Comparison of ENCODE assay signal across 27 cellular contexts in the genomic region with DNA sequence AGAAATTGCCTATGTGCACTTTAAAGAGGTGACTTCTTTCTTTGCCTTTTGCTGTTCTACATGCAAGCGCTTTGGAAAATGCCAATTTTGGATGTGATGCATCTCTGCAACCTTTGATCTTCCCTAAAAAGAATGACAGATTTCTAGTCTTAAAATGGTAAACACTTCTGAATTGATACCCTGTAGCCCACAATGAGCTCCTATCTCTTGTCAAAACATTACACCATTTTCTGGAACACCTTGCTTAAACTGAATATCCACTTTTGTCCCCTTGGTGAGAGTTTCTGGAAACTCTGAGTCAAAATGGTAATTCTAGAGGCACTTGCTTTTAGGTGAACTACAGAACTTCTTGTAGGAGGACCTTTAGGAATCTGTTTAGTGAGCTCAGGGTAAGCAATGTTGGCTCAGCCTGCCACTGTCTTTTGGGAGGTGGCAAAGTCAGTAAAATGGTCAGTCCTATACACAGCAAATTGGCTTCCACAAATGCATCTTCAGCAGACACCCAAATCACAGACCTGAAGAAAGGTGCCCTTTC.
"Had no signal": no experiment of that assay in that cellular context is flagged by ENCODE, and none has a peak within 500 bp of the region (broad histone marks: within the 10 kb centered on the region; RNA-seq: fewer than 3 reads in every experiment).

No MANE protein-coding gene starts in this region.

- H3K9me3 Mint-ChIP-seq: natural killer cell; nephron; stimulated activated effector memory CD8-positive, alpha-beta T cell treated with anti-CD3 and anti-CD28 coated beads, Interleukin-12 subunit alpha, Interleukin-12 subunit beta, amount 100 ng/mL, for 72 hours; stimulated activated naive B cell treated with anti-CD40 and anti-IgM and Interleukin-4, amounts not matched to agents 10 μg/mL and 1 μg/mL and 100 μg/mL, for 72 hours had no signal

- H3K79me2 ChIP-seq: parathyroid adenoma had no signal

- H3K36me3 Mint-ChIP-seq: natural killer cell; stimulated activated effector memory CD8-positive, alpha-beta T cell treated with anti-CD3 and anti-CD28 coated beads, Interleukin-12 subunit alpha, Interleukin-12 subunit beta, amount 100 ng/mL, for 72 hours; stimulated activated naive B cell treated with anti-CD40 and anti-IgM and Interleukin-4, amounts not matched to agents 10 μg/mL and 1 μg/mL and 100 μg/mL, for 72 hours had no signal

- H3K9ac ChIP-seq: neural progenitor cell, parathyroid adenoma had no signal

- H3K4me3 ChIP-seq: neural progenitor cell, ovary, psoas muscle, right lobe of liver, sigmoid colon, stomach, thoracic aorta, thyroid gland, tibial nerve, upper lobe of left lung, vagina had no signal

- H3K9me3 ChIP-seq: ovary, psoas muscle, right lobe of liver, sigmoid colon, thoracic aorta, thyroid gland, upper lobe of left lung, vagina had no signal

- H3K36me3 ChIP-seq: neural progenitor cell, ovary, right lobe of liver, sigmoid colon, stomach, thoracic aorta, thyroid gland, tibial nerve, upper lobe of left lung, vagina had no signal

- H3K4me3 Mint-ChIP-seq: natural killer cell; nephron; neural progenitor cell; stimulated activated effector memory CD8-positive, alpha-beta T cell treated with anti-CD3 and anti-CD28 coated beads, Interleukin-12 subunit alpha, Interleukin-12 subunit beta, amount 100 ng/mL, for 72 hours; stimulated activated naive B cell treated with anti-CD40 and anti-IgM and Interleukin-4, amounts not matched to agents 10 μg/mL and 1 μg/mL and 100 μg/mL, for 72 hours had no signal

- H3K27me3 ChIP-seq: neural progenitor cell, ovary, right lobe of liver, sigmoid colon, stomach, thyroid gland, tibial nerve, upper lobe of left lung, vagina had no signal

- H3K27ac Mint-ChIP-seq: natural killer cell; nephron; neural progenitor cell; progenitor cell of endocrine pancreas; stimulated activated effector memory CD8-positive, alpha-beta T cell treated with anti-CD3 and anti-CD28 coated beads, Interleukin-12 subunit alpha, Interleukin-12 subunit beta, amount 100 ng/mL, for 72 hours; stimulated activated naive B cell treated with anti-CD40 and anti-IgM and Interleukin-4, amounts not matched to agents 10 μg/mL and 1 μg/mL and 100 μg/mL, for 72 hours had no signal

- H3K4me1 Mint-ChIP-seq: natural killer cell; nephron; stimulated activated effector memory CD8-positive, alpha-beta T cell treated with anti-CD3 and anti-CD28 coated beads, Interleukin-12 subunit alpha, Interleukin-12 subunit beta, amount 100 ng/mL, for 72 hours; stimulated activated naive B cell treated with anti-CD40 and anti-IgM and Interleukin-4, amounts not matched to agents 10 μg/mL and 1 μg/mL and 100 μg/mL, for 72 hours had no signal

- ATAC-seq: natural killer cell; psoas muscle; right cardiac atrium; right lobe of liver; stimulated activated effector memory CD8-positive, alpha-beta T cell treated with anti-CD3 and anti-CD28 coated beads, Interleukin-12 subunit alpha, Interleukin-12 subunit beta, amount 100 ng/mL, for 72 hours; stimulated activated naive B cell treated with anti-CD40 and anti-IgM and Interleukin-4, amounts not matched to agents 10 μg/mL and 1 μg/mL and 100 μg/mL, for 72 hours had no signal

- H2AFZ ChIP-seq: neural progenitor cell, parathyroid adenoma had no signal

- H3K4me2 ChIP-seq: neural progenitor cell had no signal

- H3K4me1 ChIP-seq: parathyroid adenoma, psoas muscle, right lobe of liver, sigmoid colon, thyroid gland, upper lobe of left lung, vagina had no signal

- H3K27me3 Mint-ChIP-seq: progenitor cell of endocrine pancreas; stimulated activated naive B cell treated with anti-CD40 and anti-IgM and Interleukin-4, amounts not matched to agents 10 μg/mL and 1 μg/mL and 100 μg/mL, for 72 hours had no signal

- DNase-seq: natural killer cell; occipital lobe; ovary; posterior cingulate gyrus; psoas muscle; right cardiac atrium; right lobe of liver; sigmoid colon; small intestine; stimulated activated CD4-positive, alpha-beta T cell treated with anti-CD3 and anti-CD28 coated beads, Interleukin-15, amount 100 ng/mL, for 24 hours; stimulated activated CD4-positive, alpha-beta T cell treated with anti-CD3 and anti-CD28 coated beads, Interleukin-2, amount 100 ng/mL, for 24 hours; stimulated activated CD4-positive, alpha-beta T cell treated with anti-CD3 and anti-CD28 coated beads, Interleukin-2, amount 100 ng/mL, for 48 hours; stimulated activated CD4-positive, alpha-beta T cell treated with anti-CD3 and anti-CD28 coated beads, Interleukin-4, amount 100 ng/mL, for 24 hours; stimulated activated naive B cell treated with anti-CD40 and anti-IgM and Interleukin-4, amounts not matched to agents 10 μg/mL and 1 μg/mL and 100 μg/mL, for 72 hours; stimulated activated naive CD4-positive, alpha-beta T cell treated with Interleukin-2 at 50 U/mL for 16 hours; stomach; thyroid gland; trophoblast cell; upper lobe of left lung had no signal
